ENCODE assay signal across 8 cellular contexts in the genomic region with DNA sequence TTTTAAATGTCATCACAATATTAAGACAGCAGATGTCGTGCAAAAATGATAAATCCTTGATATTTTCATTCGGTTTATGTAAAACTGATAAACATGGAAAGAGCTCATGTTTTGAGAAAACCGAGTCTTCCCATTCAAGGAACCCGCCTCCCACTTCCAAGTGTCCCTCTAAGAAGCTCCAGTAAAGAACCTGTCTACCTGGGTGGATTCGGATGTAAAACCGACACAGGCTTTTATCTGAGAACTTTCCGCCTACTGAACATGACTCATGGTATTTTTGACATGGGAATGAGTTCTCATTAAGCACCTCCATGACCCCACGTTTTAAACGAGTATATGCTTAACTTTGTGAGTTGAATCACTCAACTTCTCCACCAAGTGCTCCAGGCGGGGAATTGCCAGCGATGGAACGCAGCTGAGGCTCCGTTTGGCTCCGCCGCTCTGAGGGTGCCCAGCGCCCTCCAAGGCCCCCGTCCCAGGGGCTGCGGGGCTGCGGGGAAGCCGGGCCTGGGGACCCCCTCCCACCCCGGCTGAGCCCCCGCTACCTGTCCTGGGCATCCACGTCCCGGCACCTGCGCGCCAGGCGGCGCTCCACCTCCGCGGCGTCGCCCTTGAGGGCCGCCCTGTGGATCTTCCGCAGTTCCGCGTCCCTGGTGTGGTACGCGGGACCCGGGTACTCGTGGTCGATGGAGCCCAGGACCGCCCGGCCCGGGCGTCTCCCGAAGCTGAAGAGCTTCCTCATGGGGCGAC.
A peak's percentile ranks its signal among the peaks of the same experiment; 100 is the strongest.
DNase-seq lines count a peak whose midpoint lies in the region; ATAC-seq and TF ChIP-seq lines count a peak whose summit lies in the region.

No MANE protein-coding gene starts in this region.

- H3K4me3 ChIP-seq in BJ (ENCODE audit: low read depth, low read length), result peak overlapping the region; percentile 33
- peak overlapping the region; percentile 91 for H3K4me3 ChIP-seq in OCI-LY3 (ENCODE audit: low read length)
- peak overlapping the region; percentile 58 for H3K4me3 ChIP-seq in hepatocyte
- H3K4me3 ChIP-seq in skin epidermis, result peak overlapping the region; percentile 24 to 46 (median 35)

- H3K4me3 Mint-ChIP-seq in activated naive CD8-positive, alpha-beta T cell treated with anti-CD3 and anti-CD28 coated beads for 36 hours, result peak overlapping the region; percentile 88

- no peaks in the 10 kb centered on the region for H3K9me2 ChIP-seq in hepatocyte (replicated peaks; ENCODE audit: insufficient read depth)

- H3K4me1 Mint-ChIP-seq in activated naive CD8-positive, alpha-beta T cell treated with anti-CD3 and anti-CD28 coated beads for 36 hours, result peaks cover 11% of the 10 kb centered on the region

- peaks cover 47% of the 10 kb centered on the region for H3K27me3 Mint-ChIP-seq in activated naive CD8-positive, alpha-beta T cell treated with anti-CD3 and anti-CD28 coated beads for 36 hours

- H3K36me3 ChIP-seq in BJ (ENCODE audit: control insufficient read depth, insufficient read depth, low read length), result no peaks in the 10 kb centered on the region
- H3K36me3 ChIP-seq in OCI-LY3 (replicated peaks; ENCODE audit: low read depth, low read length), result no peaks in the 10 kb centered on the region
- no peaks in the 10 kb centered on the region for H3K36me3 ChIP-seq in hepatocyte (replicated peaks; ENCODE audit: insufficient read depth, low read depth)

- TF ChIP-seq CTCF in BJ (IDR thresholded peaks at IDR 0.05; ENCODE audit: insufficient read depth, low read depth, low read length) (no peak), OCI-LY3 (IDR thresholded peaks at IDR 0.05; ENCODE audit: low read depth, low read length) (peak; percentile 29; the same call in 1 of the 2 replicates), hepatocyte (IDR thresholded peaks at IDR 0.05; ENCODE audit: poor library complexity) (peak; percentile 9)

- no peaks in the 10 kb centered on the region for H3K79me2 ChIP-seq in OCI-LY3 (ENCODE audit: low read length)
- H3K79me2 ChIP-seq in hepatocyte, result no peaks in the 10 kb centered on the region

- H3K27ac Mint-ChIP-seq in activated naive CD8-positive, alpha-beta T cell treated with anti-CD3 and anti-CD28 coated beads for 36 hours, result peak overlapping the region; percentile 90

- H2AFZ ChIP-seq in OCI-LY3 (ENCODE audit: low read depth, low read length) (peak overlapping the region; percentile 96), hepatocyte (peak overlapping the region; percentile 81)

- peaks cover 13% of the 10 kb centered on the region for H3K27me3 ChIP-seq in BJ (ENCODE audit: control insufficient read depth, insufficient read depth, low read length)
- peaks cover 22% of the 10 kb centered on the region for H3K27me3 ChIP-seq in OCI-LY3 (ENCODE audit: low read depth, low read length)
- H3K27me3 ChIP-seq in hepatocyte, result peaks cover 82% of the 10 kb centered on the region

- DNase-seq in BJ (ENCODE audit: low read depth), result no peak
- peak; percentile 52 for DNase-seq in activated naive CD8-positive, alpha-beta T cell treated with anti-CD3 and anti-CD28 coated beads for 36 hours
- peak; percentile 31 for DNase-seq in hepatocyte (ENCODE audit: low spot score)
- DNase-seq in NCI-H446 treated with DMSO at 0.1 percent for 48 hours (lab: John Stamatoyannopoulos, UW), result no peak

- CTCF ChIA-PET in BJ (lab: Yijun Ruan, JAX), result interaction anchor here (0.7 to 2.3 kb wide), 13 partner anchors 9 to 174 kb away, joined by 3 to 10 read pairs (median 4); no protein-coding TSS in a partner anchor

- ATAC-seq in GM21619 (IDR thresholded peaks at IDR 0.05; ENCODE audit: unreplicated experiment), result peak; percentile 30
- no peak for ATAC-seq in HG03520 (IDR thresholded peaks at IDR 0.05; ENCODE audit: unreplicated experiment)

- 16% methylated on average over 34 of the region's 47 CpGs for WGBS in hepatocyte (ENCODE audit: low lambda C conversion rate, missing lambda C conversion rate)

- H3K4me1 ChIP-seq in OCI-LY3 (ENCODE audit: low read length) (peaks cover 5% of the 10 kb centered on the region; the same call in 1 of the 2 replicates), hepatocyte (ENCODE audit: insufficient read depth) (peaks cover 15% of the 10 kb centered on the region)

- H3K9ac ChIP-seq in OCI-LY3 (ENCODE audit: low read length), result peak overlapping the region; percentile 89

- peaks cover 20% of the 10 kb centered on the region for H3K36me3 Mint-ChIP-seq in activated naive CD8-positive, alpha-beta T cell treated with anti-CD3 and anti-CD28 coated beads for 36 hours

- H3K9me3 ChIP-seq in OCI-LY3 (ENCODE audit: insufficient read depth, low read length), result no peaks in the 10 kb centered on the region
- no peaks in the 10 kb centered on the region for H3K9me3 ChIP-seq in hepatocyte (ENCODE audit: low read depth)

- POLR2A ChIA-PET in BJ (lab: Charles Lee), result no interaction called here

- peak overlapping the region; percentile 47 for H3K27ac ChIP-seq in OCI-LY3 (ENCODE audit: low read length)
- no peak overlapping the region for H3K27ac ChIP-seq in hepatocyte
- H3K27ac ChIP-seq in skin epidermis, result peak overlapping the region in 3 of 21 experiments; percentile 37 to 65 (median 51)

- peaks cover 5% of the 10 kb centered on the region for H3K9me3 Mint-ChIP-seq in activated naive CD8-positive, alpha-beta T cell treated with anti-CD3 and anti-CD28 coated beads for 36 hours

- H3K4me2 ChIP-seq in OCI-LY3 (ENCODE audit: low read length), result peak overlapping the region; percentile 78
- H3K4me2 ChIP-seq in hepatocyte, result peak overlapping the region; percentile 99

- H4K20me1 ChIP-seq in OCI-LY3 (ENCODE audit: insufficient read depth, low read length), result no peaks in the 10 kb centered on the region
- peaks cover 3% of the 10 kb centered on the region for H4K20me1 ChIP-seq in hepatocyte (ENCODE audit: insufficient read depth, poor library complexity, severe bottlenecking)

Comparison
In these comparisons a context has a peak if more than half of its experiments do, and no peak if none do; other contexts are left out.
1. DNase-seq: peak in activated naive CD8-positive, alpha-beta T cell treated with anti-CD3 and anti-CD28 coated beads for 36 hours (single experiment) and hepatocyte (single experiment); none in BJ (single experiment) and NCI-H446 treated with DMSO at 0.1 percent for 48 hours (single experiment).
2. H3K4me3 ChIP-seq: peak in every context shown above with its lines; median percentile 91 in OCI-LY3; 58 in hepatocyte; 35 in skin epidermis; 33 in BJ.